Comparison of ENCODE assay signal across 12 cellular contexts in the genomic region with DNA sequence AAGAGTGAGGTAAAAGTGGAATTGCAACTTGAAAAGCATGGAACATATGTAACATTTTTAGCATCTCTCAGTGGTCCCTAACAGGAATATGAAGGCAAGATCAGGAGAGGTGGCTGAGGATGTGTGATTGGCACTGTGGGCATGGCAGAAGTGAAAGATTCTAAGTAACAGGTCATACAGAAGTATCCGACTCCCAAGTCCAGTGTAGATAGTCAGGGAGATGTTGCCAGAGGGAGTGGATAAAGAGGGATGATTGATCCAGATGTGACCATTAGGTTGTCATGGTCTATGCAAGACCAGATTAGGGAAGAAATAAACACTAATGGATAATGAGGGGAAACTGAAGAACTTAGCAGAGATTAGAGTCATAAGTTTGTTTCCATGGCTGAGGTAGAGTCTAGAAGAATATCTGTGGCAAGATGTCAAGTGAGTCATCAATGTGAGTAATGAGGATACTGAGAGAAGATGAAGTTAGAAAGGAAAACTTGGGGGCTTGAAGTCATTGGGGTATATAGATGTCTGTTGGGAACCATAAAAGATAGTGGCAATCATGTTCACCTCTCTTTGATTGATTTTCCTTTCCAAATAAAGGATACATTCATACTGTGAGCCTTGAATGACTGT. TPM values are rescaled to one million over a fixed set of nuclear protein-coding genes. Genes with fewer than 3 reads are reported as not detected.
DNase-seq lines count a peak whose midpoint lies in the region; ATAC-seq and TF ChIP-seq lines count a peak whose summit lies in the region.
"Had no signal": no experiment of that assay in that cellular context is flagged by ENCODE, and none has a peak within 500 bp of the region (broad histone marks: within the 10 kb centered on the region; RNA-seq: fewer than 3 reads in every experiment).

No MANE protein-coding gene starts in this region.

- peak; percentile 90 for DNase-seq in ELR (ENCODE audit: low read depth)
- peak; percentile 71 for DNase-seq in LHCN-M2 (ENCODE audit: low read depth)
- peak; percentile 72 for DNase-seq in choroid plexus epithelial cell (ENCODE audit: low read depth)
- DNase-seq in myocyte (ENCODE audit: low read depth): peak; percentile 58
- DNase-seq in NCI-H2107 (lab: John Stamatoyannopoulos, UW): no peak
- DNase-seq: activated CD4-positive, alpha-beta T cell treated with anti-CD3 and anti-CD28 coated beads for 1 hour; activated effector memory CD4-positive, alpha-beta T cell treated with anti-CD3 and anti-CD28 coated beads, Interleukin-2, amount 50 U/mL, for 16 hours; NCI-H69 had no signal

- no peak overlapping the region for H3K4me3 ChIP-seq in choroid plexus epithelial cell (ENCODE audit: low read depth, low read length)
- H3K4me3 ChIP-seq: coronary artery had no signal

- ATAC-seq in GM21723 (IDR thresholded peaks at IDR 0.05; ENCODE audit: unreplicated experiment) (no peak), HG02642 (IDR thresholded peaks at IDR 0.05; ENCODE audit: poor library complexity, unreplicated experiment) (no peak), HG02938 (IDR thresholded peaks at IDR 0.05; ENCODE audit: unreplicated experiment) (no peak)

- no peak for TF ChIP-seq CTCF in choroid plexus epithelial cell (conservative IDR thresholded peaks at IDR 0.05; ENCODE audit: low read depth, low read length)

RNA-seq across cellular contexts. Expression of gene CAPNS2, which starts 23.9 kb away (rescaled TPM):
- total RNA-seq in LHCN-M2 (2014; rRNA removed) (not detected in 2 replicates), myocyte (not detected in 2 replicates)
- polyA plus RNA-seq in LHCN-M2 (2012): 0.07 TPM
- polyA plus RNA-seq in myocyte (2012): 0.10 TPM

RNA-seq across cellular contexts. Expression of gene LPCAT2, which starts 33.7 kb away (rescaled TPM):
- total RNA-seq in LHCN-M2 (2014; rRNA removed): 6.8 and 7.2 TPM in 2 replicates
- 5.6 TPM for polyA plus RNA-seq in LHCN-M2 (2012)
- total RNA-seq in myocyte: 5.8 and 6.2 TPM in 2 replicates
- polyA plus RNA-seq in myocyte (2012): 9.6 TPM
